13 cellular contexts compared by ENCODE assay signal in genomic region chr7:157279973-157280841, GRCh38. TPM values are rescaled to one million over a fixed set of nuclear protein-coding genes. Genes with fewer than 3 reads are reported as not detected.
DNase-seq lines count a peak whose midpoint lies in the region; ATAC-seq and TF ChIP-seq lines count a peak whose summit lies in the region.
"Had no signal": no experiment of that assay in that cellular context is flagged by ENCODE, and none has a peak within 500 bp of the region (broad histone marks: within the 10 kb centered on the region; RNA-seq: fewer than 3 reads in every experiment).

No MANE protein-coding gene starts in this region.

- H3K27me3 ChIP-seq in parathyroid adenoma (ENCODE audit: control insufficient read depth, insufficient read depth, low read length) (peaks cover 6% of the 10 kb centered on the region), thyroid gland (peaks cover 12% of the 10 kb centered on the region)

- H3K27ac Mint-ChIP-seq in activated naive CD4-positive, alpha-beta T cell treated with anti-CD3 and anti-CD28 coated beads, Interleukin-2, amount 10 ng/mL, durations not matched to agents 7 days and 5 days = no peak overlapping the region

- intact Hi-C loops in thyroid gland (cut with DNase I) = no loop called here

- no peaks in the 10 kb centered on the region for H3K79me2 ChIP-seq in parathyroid adenoma

- peak overlapping the region; percentile 79 for H2AFZ ChIP-seq in parathyroid adenoma

- no peaks in the 10 kb centered on the region for H3K4me1 ChIP-seq in parathyroid adenoma
- H3K4me1 ChIP-seq in thyroid gland = peaks cover 0 to 17% of the 10 kb centered on the region in 2 donors
- H3K4me1 ChIP-seq: HAP-1 had no signal

- H3K4me1 Mint-ChIP-seq in activated naive CD4-positive, alpha-beta T cell treated with anti-CD3 and anti-CD28 coated beads, Interleukin-2, amount 10 ng/mL, durations not matched to agents 7 days and 5 days = peaks cover 17% of the 10 kb centered on the region

- no peaks in the 10 kb centered on the region for H3K9me3 Mint-ChIP-seq in activated naive CD4-positive, alpha-beta T cell treated with anti-CD3 and anti-CD28 coated beads, Interleukin-2, amount 10 ng/mL, durations not matched to agents 7 days and 5 days

- H3K27ac ChIP-seq in epithelial cell of prostate (peak overlapping the region; percentile 75), parathyroid adenoma (no peak overlapping the region), thyroid gland (no peak overlapping the region)
- H3K27ac ChIP-seq: C4-2B, KMS-11 had no signal

- H3K4me3 ChIP-seq in AG09309 (ENCODE audit: control insufficient read depth, low read depth, low read length) (peak overlapping the region; percentile 28; the same call in 1 of the 2 replicates), parathyroid adenoma (ENCODE audit: low read depth, low read length) (no peak overlapping the region), thyroid gland (replicated peaks in 1 of 3) (no peak overlapping the region)
- H3K4me3 ChIP-seq: HAP-1 had no signal

- H3K36me3 Mint-ChIP-seq in activated naive CD4-positive, alpha-beta T cell treated with anti-CD3 and anti-CD28 coated beads, Interleukin-2, amount 10 ng/mL, durations not matched to agents 7 days and 5 days = no peaks in the 10 kb centered on the region

- H3K9me3 ChIP-seq in parathyroid adenoma (ENCODE audit: control insufficient read depth, low read length) = no peaks in the 10 kb centered on the region
- no peaks in the 10 kb centered on the region for H3K9me3 ChIP-seq in thyroid gland
- H3K9me3 ChIP-seq: HAP-1 had no signal

- TF ChIP-seq POLR2A in thyroid gland (IDR thresholded peaks at IDR 0.05) = no peak

- no peak for TF ChIP-seq CTCF in AG09309 (IDR thresholded peaks at IDR 0.05; ENCODE audit: control insufficient read depth, insufficient read depth, low read depth, low read length, missing control alignments)
- no peak for TF ChIP-seq CTCF in parathyroid adenoma (IDR thresholded peaks at IDR 0.05)
- TF ChIP-seq CTCF in thyroid gland (IDR thresholded peaks at IDR 0.05) = no peak

- DNase-seq in AG09309 (ENCODE audit: low read depth) (no peak), HuH-7 (ENCODE audit: low spot score) (peak; percentile 44), epithelial cell of prostate (ENCODE audit: low read depth, low spot score) (no peak), thyroid gland (no peak), DMS79 treated with DMSO at 0.1 percent for 48 hours (lab: John Stamatoyannopoulos, UW) (no peak)
- no peak for DNase-seq in activated naive CD4-positive, alpha-beta T cell treated with anti-CD3 and anti-CD28 coated beads, Interleukin-2, amount 10 ng/mL, durations not matched to agents 7 days and 5 days
- DNase-seq: NCI-H2029, OCI-M1 had no signal

- CTCF ChIA-PET in activated naive CD4-positive, alpha-beta T cell treated with anti-CD3 and anti-CD28 coated beads, Interleukin-2, amount 10 ng/mL, durations not matched to agents 7 days and 5 days (lab: Charles Lee) = interaction anchor here (1.1 kb wide), 1 partner anchor 59 kb away, joined by 3 read pairs; no protein-coding TSS in a partner anchor

- ATAC-seq in GM18502 (IDR thresholded peaks at IDR 0.05; ENCODE audit: poor library complexity, unreplicated experiment) = no peak

- H3K4me2 ChIP-seq in parathyroid adenoma (ENCODE audit: low read length) = no peak overlapping the region
- H3K4me2 ChIP-seq: KMS-11 had no signal

- H3K27me3 Mint-ChIP-seq in activated naive CD4-positive, alpha-beta T cell treated with anti-CD3 and anti-CD28 coated beads, Interleukin-2, amount 10 ng/mL, durations not matched to agents 7 days and 5 days = peaks cover 68% of the 10 kb centered on the region

- no peak overlapping the region for H3K4me3 Mint-ChIP-seq in activated naive CD4-positive, alpha-beta T cell treated with anti-CD3 and anti-CD28 coated beads, Interleukin-2, amount 10 ng/mL, durations not matched to agents 7 days and 5 days

- WGBS in thyroid gland, 2 donors = 83 to 98% methylated on average over 10 to 21 of the region's 36 CpGs

- no peak overlapping the region for H3K9ac ChIP-seq in parathyroid adenoma
- H3K9ac ChIP-seq: KMS-11 had no signal

- no peaks in the 10 kb centered on the region for H3K36me3 ChIP-seq in parathyroid adenoma (ENCODE audit: control insufficient read depth, insufficient read depth, low read length)
- no peaks in the 10 kb centered on the region for H3K36me3 ChIP-seq in thyroid gland
- H3K36me3 ChIP-seq: HAP-1 had no signal

RNA-seq across cellular contexts. Expression of gene DNAJB6, which starts 56.6 kb away (rescaled TPM):
- total RNA-seq in thyroid gland = 10 to 100 TPM; 80.7 to 92.7 (median 91.1) TPM
